Comparison of ENCODE assay signal across 8 cellular contexts in the genomic region with DNA sequence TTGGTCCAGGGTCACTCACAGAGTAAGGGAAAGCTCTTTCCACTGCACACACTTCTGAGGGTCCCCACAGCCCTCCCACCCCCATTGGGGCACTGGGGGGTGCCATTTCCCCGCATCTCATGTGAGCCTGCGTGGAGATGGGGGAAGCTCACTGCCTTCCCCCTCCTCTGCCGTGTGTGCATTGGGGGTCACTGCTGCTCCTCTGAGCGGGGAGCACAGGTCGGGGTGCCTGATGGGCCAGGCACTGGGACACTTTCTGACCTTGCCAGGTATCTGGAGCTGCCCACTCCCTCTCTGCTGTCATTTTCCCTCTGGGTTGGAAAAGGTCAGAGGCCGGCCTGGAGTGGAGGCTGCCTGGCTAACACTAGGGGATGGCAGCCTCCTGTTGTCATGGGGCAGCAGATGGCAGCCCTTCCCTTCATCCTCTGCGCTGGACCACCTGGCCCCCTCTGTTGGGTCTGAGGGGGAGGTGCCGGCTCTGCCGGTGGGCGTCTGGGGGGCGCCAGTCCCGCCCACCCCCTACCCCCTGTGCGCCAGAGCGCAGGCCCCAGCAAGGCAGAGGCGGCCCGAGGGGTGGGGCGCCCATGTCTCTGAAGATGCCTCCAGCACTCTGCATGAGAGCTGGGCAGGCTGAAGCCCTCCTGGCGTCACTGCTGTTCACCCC. TPM values are rescaled to one million over a fixed set of nuclear protein-coding genes. Genes with fewer than 3 reads are reported as not detected.
DNase-seq lines count a peak whose midpoint lies in the region; ATAC-seq and TF ChIP-seq lines count a peak whose summit lies in the region.

No MANE protein-coding gene starts in this region.

- H3K4me2 ChIP-seq in SU-DHL-6 (ENCODE audit: low read depth, low read length, poor library complexity, severe bottlenecking), result peak overlapping the region; percentile 52

- TF ChIP-seq EP300 in upper lobe of left lung (IDR thresholded peaks at IDR 0.05), result no peak

- no peaks in the 10 kb centered on the region for H3F3A ChIP-seq in SU-DHL-6 (ENCODE audit: insufficient read depth)

- no peaks in the 10 kb centered on the region for H3K79me2 ChIP-seq in SU-DHL-6 (ENCODE audit: insufficient read depth, low read length)

- H3K4me3 Mint-ChIP-seq in activated naive CD8-positive, alpha-beta T cell treated with anti-CD3 and anti-CD28 coated beads, Interleukin-2, amount 10 ng/mL, durations not matched to agents 7 days and 5 days, result peak overlapping the region; percentile 60
- H3K4me3 Mint-ChIP-seq in activated naive CD8-positive, alpha-beta T cell treated with anti-CD3 and anti-CD28 coated beads for 36 hours, result no peak overlapping the region

- H3K4me1 Mint-ChIP-seq in activated naive CD8-positive, alpha-beta T cell treated with anti-CD3 and anti-CD28 coated beads, Interleukin-2, amount 10 ng/mL, durations not matched to agents 7 days and 5 days, result peaks cover 19% of the 10 kb centered on the region
- H3K4me1 Mint-ChIP-seq in activated naive CD8-positive, alpha-beta T cell treated with anti-CD3 and anti-CD28 coated beads for 36 hours, result peaks cover 35% of the 10 kb centered on the region

- ATAC-seq in activated naive CD8-positive, alpha-beta T cell treated with anti-CD3 and anti-CD28 coated beads, Interleukin-2, amount 10 ng/mL, durations not matched to agents 7 days and 5 days (ENCODE audit: low read depth), result peak; percentile 41
- ATAC-seq in upper lobe of left lung (ENCODE audit: low FRiP score in 2 of 2), result no peak

- H3K27ac Mint-ChIP-seq in activated naive CD8-positive, alpha-beta T cell treated with anti-CD3 and anti-CD28 coated beads, Interleukin-2, amount 10 ng/mL, durations not matched to agents 7 days and 5 days, result peak overlapping the region; percentile 69
- H3K27ac Mint-ChIP-seq in activated naive CD8-positive, alpha-beta T cell treated with anti-CD3 and anti-CD28 coated beads for 36 hours, result no peak overlapping the region

- no peak for TF ChIP-seq POLR2A in upper lobe of left lung (IDR thresholded peaks at IDR 0.05)

- peaks cover 4% of the 10 kb centered on the region for H3K36me3 Mint-ChIP-seq in activated naive CD8-positive, alpha-beta T cell treated with anti-CD3 and anti-CD28 coated beads, Interleukin-2, amount 10 ng/mL, durations not matched to agents 7 days and 5 days
- H3K36me3 Mint-ChIP-seq in activated naive CD8-positive, alpha-beta T cell treated with anti-CD3 and anti-CD28 coated beads for 36 hours, result peaks cover 1% of the 10 kb centered on the region

- peak; percentile 50 for DNase-seq in activated naive CD8-positive, alpha-beta T cell treated with anti-CD3 and anti-CD28 coated beads, Interleukin-2, amount 10 ng/mL, durations not matched to agents 7 days and 5 days
- no peak for DNase-seq in activated naive CD8-positive, alpha-beta T cell treated with anti-CD3 and anti-CD28 coated beads for 36 hours
- DNase-seq in upper lobe of left lung (no peak), inferior parietal cortex (ENCODE audit: extremely low spot score) (no peak), mucosa of gallbladder (ENCODE audit: low spot score) (no peak)
- DNase-seq in NK-92 treated with Interleukin-12 subunit alpha and Interleukin-12 subunit beta, amount 100 ng/mL, for 24 hours (lab: John Stamatoyannopoulos, UW), result no peak

- H3K27me3 ChIP-seq in SU-DHL-6 (ENCODE audit: low read length), result no peaks in the 10 kb centered on the region
- H3K27me3 ChIP-seq in layer of hippocampus (ENCODE audit: control insufficient read depth, insufficient read depth, low read length), result no peaks in the 10 kb centered on the region
- H3K27me3 ChIP-seq in upper lobe of left lung, result no peaks in the 10 kb centered on the region

- H4K20me1 ChIP-seq in SU-DHL-6 (ENCODE audit: low read depth, low read length), result no peaks in the 10 kb centered on the region

- H3K27ac ChIP-seq in SU-DHL-6 (ENCODE audit: low read depth, low read length), result no peak overlapping the region
- H3K27ac ChIP-seq in layer of hippocampus (ENCODE audit: low read depth, low read length), result peak overlapping the region; percentile 80
- H3K27ac ChIP-seq in upper lobe of left lung, result peak overlapping the region; percentile 65 to 82 (median 76)

- 74 to 93% methylated on average over 6 to 15 of the region's 18 CpGs for WGBS in upper lobe of left lung, 2 donors

- H3K9me3 ChIP-seq in SU-DHL-6 (ENCODE audit: insufficient read depth, low read length), result no peaks in the 10 kb centered on the region
- H3K9me3 ChIP-seq in upper lobe of left lung, result no peaks in the 10 kb centered on the region

- no peaks in the 10 kb centered on the region for H3K36me3 ChIP-seq in SU-DHL-6 (ENCODE audit: low read length)
- peaks cover 0 to 4% (median 0%) of the 10 kb centered on the region in 4 donors for H3K36me3 ChIP-seq in upper lobe of left lung

- no peak for TF ChIP-seq CTCF in SU-DHL-6 (IDR thresholded peaks at IDR 0.05; ENCODE audit: insufficient read depth, low read length, poor library complexity, severe bottlenecking)
- TF ChIP-seq CTCF in upper lobe of left lung (IDR thresholded peaks at IDR 0.05), result no peak

- no peak overlapping the region for H2AFZ ChIP-seq in SU-DHL-6 (ENCODE audit: low read depth, low read length, severe bottlenecking)

- H3K9ac ChIP-seq in SU-DHL-6 (ENCODE audit: low read length), result no peak overlapping the region

- POLR2A ChIA-PET in activated naive CD8-positive, alpha-beta T cell treated with anti-CD3 and anti-CD28 coated beads, Interleukin-2, amount 10 ng/mL, durations not matched to agents 7 days and 5 days (lab: Charles Lee), result interaction anchor here (0.6 to 1.8 kb wide), 9 partner anchors 8 to 224 kb away, joined by 3 to 29 read pairs (median 5); a partner anchor contains a TSS

- H3K9me3 Mint-ChIP-seq in activated naive CD8-positive, alpha-beta T cell treated with anti-CD3 and anti-CD28 coated beads, Interleukin-2, amount 10 ng/mL, durations not matched to agents 7 days and 5 days, result no peaks in the 10 kb centered on the region
- no peaks in the 10 kb centered on the region for H3K9me3 Mint-ChIP-seq in activated naive CD8-positive, alpha-beta T cell treated with anti-CD3 and anti-CD28 coated beads for 36 hours

- peaks cover 26 to 55% (median 31%) of the 10 kb centered on the region in 4 donors for H3K4me1 ChIP-seq in upper lobe of left lung

- no peaks in the 10 kb centered on the region for H3K27me3 Mint-ChIP-seq in activated naive CD8-positive, alpha-beta T cell treated with anti-CD3 and anti-CD28 coated beads, Interleukin-2, amount 10 ng/mL, durations not matched to agents 7 days and 5 days
- H3K27me3 Mint-ChIP-seq in activated naive CD8-positive, alpha-beta T cell treated with anti-CD3 and anti-CD28 coated beads for 36 hours, result no peaks in the 10 kb centered on the region

- H3K4me3 ChIP-seq in SU-DHL-6 (ENCODE audit: insufficient read depth, low read length, poor library complexity, severe bottlenecking) (no peak overlapping the region), upper lobe of left lung (peak overlapping the region in 2 of 4 donors; percentile 50 to 51)

- no peaks in the 10 kb centered on the region for H3K9me2 ChIP-seq in SU-DHL-6 (replicated peaks; ENCODE audit: insufficient read depth, low read length)

RNA-seq across cellular contexts. Expression of a gene that starts 9.1 kb away (rescaled TPM):
- total RNA-seq in activated naive CD8-positive, alpha-beta T cell treated with anti-CD3 and anti-CD28 coated beads, Interleukin-2, amount 10 ng/mL, durations not matched to agents 7 days and 5 days, result 100 to 1,000 TPM; 152 to 158 TPM
- total RNA-seq in activated naive CD8-positive, alpha-beta T cell treated with anti-CD3 and anti-CD28 coated beads for 36 hours, result 100 to 1,000 TPM in 1 of 2 experiments, 10 to 100 TPM in 1; 96.1 to 101 TPM
- total RNA-seq in upper lobe of left lung, result 100 to 1,000 TPM in 1 of 6 donors, 10 to 100 TPM in 5; 52.0 to 157 (median 84.1) TPM
- total RNA-seq in mucosa of gallbladder, result 68.1 TPM

RNA-seq across cellular contexts. Expression of a gene that starts 9.6 kb away (rescaled TPM):
- 10 to 100 TPM; 39.6 to 43.4 TPM for total RNA-seq in activated naive CD8-positive, alpha-beta T cell treated with anti-CD3 and anti-CD28 coated beads, Interleukin-2, amount 10 ng/mL, durations not matched to agents 7 days and 5 days
- 10 to 100 TPM; 29.6 to 32.7 TPM for total RNA-seq in activated naive CD8-positive, alpha-beta T cell treated with anti-CD3 and anti-CD28 coated beads for 36 hours
- total RNA-seq in upper lobe of left lung (10 to 100 TPM; 14.5 to 55.5 (median 20.0) TPM), mucosa of gallbladder (37.1 TPM)

RNA-seq across cellular contexts. Expression of a gene that starts 30.9 kb away (rescaled TPM):
- total RNA-seq in activated naive CD8-positive, alpha-beta T cell treated with anti-CD3 and anti-CD28 coated beads, Interleukin-2, amount 10 ng/mL, durations not matched to agents 7 days and 5 days, result 1 to 10 TPM; 1.2 to 1.6 TPM
- total RNA-seq in activated naive CD8-positive, alpha-beta T cell treated with anti-CD3 and anti-CD28 coated beads for 36 hours, result not detected
- total RNA-seq in upper lobe of left lung (10 to 100 TPM in 4 of 6 donors, 1 to 10 TPM in 2; 4.0 to 49.4 (median 24.0) TPM), mucosa of gallbladder (7.8 TPM)

RNA-seq across cellular contexts. Expression of a gene that starts 42.3 kb away (rescaled TPM):
- total RNA-seq in activated naive CD8-positive, alpha-beta T cell treated with anti-CD3 and anti-CD28 coated beads, Interleukin-2, amount 10 ng/mL, durations not matched to agents 7 days and 5 days, result under 1 TPM; 0.34 to 0.75 TPM
- not detected for total RNA-seq in activated naive CD8-positive, alpha-beta T cell treated with anti-CD3 and anti-CD28 coated beads for 36 hours
- total RNA-seq in upper lobe of left lung, result 100 to 1,000 TPM in 2 of 6 donors, 10 to 100 TPM in 4; 42.5 to 126 (median 68.7) TPM
- total RNA-seq in mucosa of gallbladder, result 76.0 TPM
